26 cellular contexts compared by ENCODE assay signal in the genomic region with DNA sequence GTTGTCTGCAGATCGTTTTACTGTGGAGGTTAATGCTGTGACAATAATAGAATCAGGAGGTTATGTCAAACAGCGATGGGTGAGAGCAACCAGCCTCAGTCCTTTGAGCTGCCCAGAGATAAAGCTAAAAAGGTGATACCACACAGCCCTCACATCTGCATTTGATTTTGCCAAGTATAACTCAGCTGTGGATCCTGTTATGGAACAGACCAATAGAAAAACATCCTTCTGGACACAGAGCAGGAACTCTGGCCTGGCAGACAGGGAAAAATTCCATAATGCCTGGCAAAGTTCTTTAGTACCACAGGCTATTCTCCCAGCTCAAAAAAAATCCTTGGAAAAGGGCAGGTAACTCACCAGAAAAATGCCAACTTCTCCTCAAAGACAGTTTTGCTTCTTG.
DNase-seq lines count a peak whose midpoint lies in the region; ATAC-seq and TF ChIP-seq lines count a peak whose summit lies in the region.
"Had no signal": no experiment of that assay in that cellular context is flagged by ENCODE, and none has a peak within 500 bp of the region (broad histone marks: within the 10 kb centered on the region; RNA-seq: fewer than 3 reads in every experiment).

No MANE protein-coding gene starts in this region.

- H3K4me1 ChIP-seq in right cardiac atrium (ENCODE audit: control insufficient read depth, insufficient read depth, low read length) (peaks cover 6% of the 10 kb centered on the region), testis (no peaks in the 10 kb centered on the region)
- H3K4me1 ChIP-seq: colonic mucosa had no signal

- H3K4me3 ChIP-seq in dorsolateral prefrontal cortex, result no peak overlapping the region
- no peak overlapping the region for H3K4me3 ChIP-seq in right cardiac atrium (ENCODE audit: low read length)
- H3K4me3 ChIP-seq in testis, result no peak overlapping the region
- H3K4me3 ChIP-seq: colonic mucosa, ovary had no signal

- ATAC-seq in right cardiac atrium, result peak; percentile 59 to 83
- ATAC-seq: activated CD4-positive, CD25-positive, alpha-beta regulatory T cell treated with anti-CD3 and anti-CD28 coated beads, Interleukin-2, amount 50 U/mL, for 24 hours; activated CD8-positive, alpha-beta T cell treated with anti-CD3 and anti-CD28 coated beads, Interleukin-2, amount 10 ng/mL, durations not matched to agents 7 days and 5 days; HepG2; naive thymus-derived CD8-positive, alpha-beta T cell had no signal

- H3K9me3 ChIP-seq in right cardiac atrium (ENCODE audit: control insufficient read depth, low read length) (no peaks in the 10 kb centered on the region), testis (no peaks in the 10 kb centered on the region)
- H3K9me3 ChIP-seq: colonic mucosa, ovary had no signal

- H3K27ac ChIP-seq in dorsolateral prefrontal cortex, result peak overlapping the region in 41 of 59 donors; percentile 7 to 73 (median 49)
- peak overlapping the region; percentile 69 for H3K27ac ChIP-seq in right cardiac atrium (ENCODE audit: low read length)
- H3K27ac ChIP-seq in testis, result peak overlapping the region; percentile 33 to 37
- H3K27ac ChIP-seq: colonic mucosa, ovary had no signal

- no peaks in the 10 kb centered on the region for H3K36me3 ChIP-seq in testis (ENCODE audit: low read depth, missing control alignments)
- H3K36me3 ChIP-seq: ovary had no signal

- intact Hi-C loops in dorsolateral prefrontal cortex (cut with DNase I) (loop anchor here in 1 of 2 donors (5.0 kb wide), 1 partner anchor 54 kb away; no protein-coding TSS in a partner anchor), right cardiac atrium (cut with DNase I) (loop anchor here in 3 of 4 donors (2.0 to 10.0 kb wide), 3 partner anchors 47 to 224 kb away; no protein-coding TSS in a partner anchor), testis (cut with DNase I; ENCODE audit: low total_unique reads) (no loop called here)

- DNase-seq in GM03348 (ENCODE audit: low spot score) (peak; percentile 20), dorsolateral prefrontal cortex (no peak), right cardiac atrium (no peak), testis (no peak), SHP77 treated with DMSO at 0.1 percent for 48 hours (lab: John Stamatoyannopoulos, UW) (no peak), SIG-M5 (lab: John Stamatoyannopoulos, UW) (no peak), midbrain (lab: John Stamatoyannopoulos, UW) (no peak), NCI-H2196 treated with DMSO at 0.1 percent for 48 hours (lab: John Stamatoyannopoulos, UW; ENCODE audit: unreplicated experiment) (no peak)
- DNase-seq: activated CD8-positive, alpha-beta T cell treated with anti-CD3 and anti-CD28 coated beads, Interleukin-2, amount 10 ng/mL, durations not matched to agents 7 days and 5 days; activated naive CD4-positive, alpha-beta T cell treated with anti-CD3 and anti-CD28 coated beads, Interleukin-2, amount 10 ng/mL, durations not matched to agents 7 days and 5 days; activated T-cell treated with anti-CD3 and anti-CD28 coated beads, Interleukin-2, amount 50 U/mL, for 48 hours; colonic mucosa; HFFc6; hypothalamus; islet precursor cell; mesenchymal stem cell; naive thymus-derived CD8-positive, alpha-beta T cell; NCI-H1092 treated with DMSO at 0.1 percent for 48 hours; NCI-H2029 treated with DMSO at 0.1 percent for 48 hours; NCI-H510A; ovary; stimulated activated CD4-positive, alpha-beta T cell treated with anti-CD3 and anti-CD28 coated beads, Interleukin-2, amount 100 ng/mL, for 24 hours; stimulated activated naive CD4-positive, alpha-beta T cell treated with Interleukin-2 at 50 U/mL for 16 hours; T1000 had no signal

- WGBS in right cardiac atrium, result 26% methylated on average over 2 of the region's 2 CpGs
- 39 to 51% methylated on average over 2 of the region's 2 CpGs for WGBS in testis, 2 donors

- TF ChIP-seq CTCF in dorsolateral prefrontal cortex (IDR thresholded peaks at IDR 0.05 in 54 of 56, conservative IDR thresholded peaks at IDR 0.05 in 2 of 56; ENCODE audit: low read depth in 1 of 56, partially characterized antibody in 56 of 56) (no peak), testis (IDR thresholded peaks at IDR 0.05) (no peak)

- H3K27me3 ChIP-seq in dorsolateral prefrontal cortex (no peaks in the 10 kb centered on the region), right cardiac atrium (ENCODE audit: control insufficient read depth, insufficient read depth) (no peaks in the 10 kb centered on the region), testis (no peaks in the 10 kb centered on the region)
- H3K27me3 ChIP-seq: colonic mucosa, ovary had no signal

- TF ChIP-seq POLR2A in testis (IDR thresholded peaks at IDR 0.05), result no peak
